Comparison of ENCODE assay signal across 8 cellular contexts in the genomic region with DNA sequence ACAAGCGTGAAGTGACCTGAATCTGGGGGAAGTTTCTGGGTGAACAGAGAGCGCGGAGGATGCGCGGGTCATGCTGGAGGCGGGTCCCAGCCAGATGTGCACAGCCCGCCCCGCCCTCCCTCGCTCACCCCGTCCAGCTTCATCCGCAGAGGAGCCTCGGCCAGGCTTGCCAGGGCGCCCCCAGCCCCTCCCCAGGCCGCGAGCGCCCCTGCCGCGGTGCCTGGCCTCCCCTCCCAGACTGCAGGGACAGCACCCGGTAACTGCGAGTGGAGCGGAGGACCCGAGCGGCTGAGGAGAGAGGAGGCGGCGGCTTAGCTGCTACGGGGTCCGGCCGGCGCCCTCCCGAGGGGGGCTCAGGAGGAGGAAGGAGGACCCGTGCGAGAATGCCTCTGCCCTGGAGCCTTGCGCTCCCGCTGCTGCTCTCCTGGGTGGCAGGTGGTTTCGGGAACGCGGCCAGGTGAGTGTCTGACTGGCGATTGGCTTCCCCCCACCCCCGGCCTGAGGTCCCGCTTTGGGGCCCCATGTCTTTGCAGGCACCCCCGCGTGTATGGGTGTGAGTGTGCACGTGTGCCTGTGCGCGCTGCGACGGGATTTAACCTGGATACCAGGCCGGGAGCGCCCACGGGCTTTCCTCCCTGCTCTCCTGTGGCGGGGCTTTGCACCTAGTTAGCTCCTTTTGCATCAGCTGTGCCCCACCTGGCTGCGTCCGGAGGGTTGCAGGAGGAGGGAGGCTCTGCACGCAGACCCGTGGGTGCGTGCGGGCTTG. TPM values are rescaled to one million over a fixed set of nuclear protein-coding genes. Genes with fewer than 3 reads are reported as not detected.
DNase-seq lines count a peak whose midpoint lies in the region; ATAC-seq, FAIRE-seq and TF ChIP-seq lines count a peak whose summit lies in the region.

A gene with protein sequence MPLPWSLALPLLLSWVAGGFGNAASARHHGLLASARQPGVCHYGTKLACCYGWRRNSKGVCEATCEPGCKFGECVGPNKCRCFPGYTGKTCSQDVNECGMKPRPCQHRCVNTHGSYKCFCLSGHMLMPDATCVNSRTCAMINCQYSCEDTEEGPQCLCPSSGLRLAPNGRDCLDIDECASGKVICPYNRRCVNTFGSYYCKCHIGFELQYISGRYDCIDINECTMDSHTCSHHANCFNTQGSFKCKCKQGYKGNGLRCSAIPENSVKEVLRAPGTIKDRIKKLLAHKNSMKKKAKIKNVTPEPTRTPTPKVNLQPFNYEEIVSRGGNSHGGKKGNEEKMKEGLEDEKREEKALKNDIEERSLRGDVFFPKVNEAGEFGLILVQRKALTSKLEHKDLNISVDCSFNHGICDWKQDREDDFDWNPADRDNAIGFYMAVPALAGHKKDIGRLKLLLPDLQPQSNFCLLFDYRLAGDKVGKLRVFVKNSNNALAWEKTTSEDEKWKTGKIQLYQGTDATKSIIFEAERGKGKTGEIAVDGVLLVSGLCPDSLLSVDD (plus strand): TSS at position 123 of the 766 bp plus-strand sequence. CDS start 261 bp downstream, at position 384.

- TF ChIP-seq RAD21 in HepG2 (CRISPR knock-in tag; IDR thresholded peaks at IDR 0.05): no peak

- TF ChIP-seq POLR2A in right lobe of liver (IDR thresholded peaks at IDR 0.05): no peak
- TF ChIP-seq POLR2A in HepG2 (IDR thresholded peaks at IDR 0.05; ENCODE audit: insufficient read depth in 1 of 2, low read depth in 2 of 2, low read length in 2 of 2): no peak
- TF ChIP-seq POLR2A in ovary (IDR thresholded peaks at IDR 0.05): no peak

- peaks cover 12% of the 10 kb centered on the region for H3K27me3 Mint-ChIP-seq in activated naive CD8-positive, alpha-beta T cell

- H3K4me1 ChIP-seq in right lobe of liver (no peaks in the 10 kb centered on the region), HepG2 (ENCODE audit: insufficient read depth, low read length) (no peaks in the 10 kb centered on the region), lung (ENCODE audit: control insufficient read depth in 2 of 2, insufficient read depth in 2 of 2, low read length in 2 of 2) (peaks cover 0 to 6% of the 10 kb centered on the region in 2 donors), aorta (ENCODE audit: control insufficient read depth in 1 of 2, insufficient read depth in 2 of 2, low read length in 2 of 2) (no peaks in the 10 kb centered on the region), ovary (ENCODE audit: insufficient read depth) (no peaks in the 10 kb centered on the region)

- no peaks in the 10 kb centered on the region for H3K36me3 Mint-ChIP-seq in activated naive CD8-positive, alpha-beta T cell

- no peak for FAIRE-seq in HepG2 (lab: Jason Lieb, UNC)

- no peak within 1 kb of the TSS for H3K27ac ChIP-seq in right lobe of liver
- no peak within 1 kb of the TSS for H3K27ac ChIP-seq in HepG2 (ENCODE audit: extremely low read length, insufficient read depth, low read length)
- H3K27ac ChIP-seq in lung (ENCODE audit: low read depth in 1 of 2, low read length in 1 of 2): no peak within 1 kb of the TSS
- H3K27ac ChIP-seq in aorta (ENCODE audit: low read depth in 1 of 2, low read length in 2 of 2): no peak within 1 kb of the TSS
- H3K27ac ChIP-seq in ovary: no peak within 1 kb of the TSS

- H3K4me3 ChIP-seq in right lobe of liver: no peak within 1 kb of the TSS
- H3K4me3 ChIP-seq in HepG2 (replicated peaks in 1 of 3; ENCODE audit: insufficient read depth in 1 of 3, low read depth in 2 of 3, low read length in 3 of 3): no peak within 1 kb of the TSS
- H3K4me3 ChIP-seq in lung: peak within 1 kb of the TSS; percentile 1
- peak within 1 kb of the TSS in 1 of 2 donors; percentile 18 for H3K4me3 ChIP-seq in aorta (ENCODE audit: low read length in 2 of 2)
- no peak within 1 kb of the TSS for H3K4me3 ChIP-seq in ovary

- ATAC-seq in right lobe of liver (no peak), HepG2 (no peak), lung (ENCODE audit: insufficient read depth, low FRiP score) (no peak), aorta (ENCODE audit: low FRiP score) (peak; percentile 36)

- CTCF ChIA-PET in HepG2 (lab: Yijun Ruan, JAX; ENCODE audit: low intra/inter-chr PET ratio, low total read pairs): no interaction called here

- peak within 1 kb of the TSS; percentile 66 for H3K4me3 Mint-ChIP-seq in activated naive CD8-positive, alpha-beta T cell

- H3K27ac Mint-ChIP-seq in activated naive CD8-positive, alpha-beta T cell: no peak within 1 kb of the TSS

- in situ Hi-C loops in HepG2 (cut with HindIII; ENCODE audit: extremely low pct_ligation_motif_present, low pct_unique_long_range_greater_than_20kb): no loop called here

- no peak within 1 kb of the TSS for H2AFZ ChIP-seq in HepG2 (ENCODE audit: low read length)

- 8% methylated on average over 10 of the region's 57 CpGs for WGBS in right lobe of liver (ENCODE audit: insufficient coverage, low coverage, low lambda C conversion rate, missing lambda C conversion rate)
- WGBS in HepG2 (ENCODE audit: low lambda C conversion rate): 28% methylated on average over 8 of the region's 57 CpGs
- WGBS in lung, 2 donors: 4 to 12% methylated on average over 42 to 57 of the region's 57 CpGs
- WGBS in aorta, 2 donors: 3 to 14% methylated on average over 42 to 57 of the region's 57 CpGs
- 11 to 13% (median 13%) methylated on average over 36 to 57 of the region's 57 CpGs for WGBS in ovary, 3 donors

- intact Hi-C loops in right lobe of liver (cut with DNase I) (no loop called here), HepG2 (cut with micrococcal nuclease; ENCODE audit: unreplicated experiment) (no loop called here), aorta (cut with DNase I) (no loop called here), ovary (cut with DNase I) (no loop called here)

- no peak within 1 kb of the TSS for H3K9ac ChIP-seq in HepG2 (ENCODE audit: insufficient read depth, low read depth, low read length)

- POLR2A ChIA-PET in HepG2 (lab: Yijun Ruan, JAX): no interaction called here

- H3K27me3 ChIP-seq in right lobe of liver: peaks cover 0 to 27% of the 10 kb centered on the region in 2 donors
- peaks cover 2 to 13% of the 10 kb centered on the region in 2 experiments; a peak in 2 of 5 replicates for H3K27me3 ChIP-seq in HepG2 (ENCODE audit: control insufficient read depth in 1 of 2, insufficient read depth in 2 of 2, low read length in 2 of 2)
- H3K27me3 ChIP-seq in lung (ENCODE audit: control insufficient read depth, insufficient read depth): peaks cover 8% of the 10 kb centered on the region
- no peaks in the 10 kb centered on the region for H3K27me3 ChIP-seq in aorta (ENCODE audit: control insufficient read depth in 1 of 2, insufficient read depth in 2 of 2, low read length in 1 of 2)
- no peaks in the 10 kb centered on the region for H3K27me3 ChIP-seq in ovary

- TF ChIP-seq CTCF in right lobe of liver (IDR thresholded peaks at IDR 0.05) (no peak), HepG2 (CRISPR knock-in tag; IDR thresholded peaks at IDR 0.05) (no peak), lung (IDR thresholded peaks at IDR 0.05; ENCODE audit: control extremely low read depth, extremely low read depth) (no peak), ovary (IDR thresholded peaks at IDR 0.05) (no peak)

- no peaks in the 10 kb centered on the region for H4K20me1 ChIP-seq in HepG2 (ENCODE audit: insufficient read depth, low read length)

- no peaks in the 10 kb centered on the region for H3K79me2 ChIP-seq in HepG2 (ENCODE audit: insufficient read depth, low read length)

- H3K36me3 ChIP-seq in right lobe of liver: no peaks in the 10 kb centered on the region
- no peaks in the 10 kb centered on the region for H3K36me3 ChIP-seq in HepG2 (replicated peaks in 1 of 2; ENCODE audit: control insufficient read depth in 1 of 2, insufficient read depth in 2 of 2, low read length in 2 of 2)
- H3K36me3 ChIP-seq in lung (ENCODE audit: control insufficient read depth in 2 of 2, insufficient read depth in 2 of 2, low read length in 2 of 2): no peaks in the 10 kb centered on the region
- H3K36me3 ChIP-seq in aorta (ENCODE audit: control insufficient read depth in 1 of 2, insufficient read depth in 2 of 2, low read length in 1 of 2): no peaks in the 10 kb centered on the region
- no peaks in the 10 kb centered on the region for H3K36me3 ChIP-seq in ovary

- TF ChIP-seq EP300 in HepG2 (IDR thresholded peaks at IDR 0.05; ENCODE audit: low read depth in 2 of 2, low read length in 2 of 2) (no peak), HepG2 (CRISPR knock-in tag; IDR thresholded peaks at IDR 0.05; ENCODE audit: borderline replicate concordance) (no peak), ovary (IDR thresholded peaks at IDR 0.05) (no peak)

- H3K4me2 ChIP-seq in HepG2 (ENCODE audit: low read depth, low read length): no peak within 1 kb of the TSS

- BruUV-seq in HepG2 (replicated peaks; lab: Mats Ljungman, UMichigan): no TSS peak

- H3K9me3 Mint-ChIP-seq in activated naive CD8-positive, alpha-beta T cell (ENCODE audit: low read depth): no peaks in the 10 kb centered on the region

- peak in 2 of 3 donors; percentile 15 to 43 for DNase-seq in right lobe of liver
- DNase-seq in HepG2 (ENCODE audit: low spot score): no peak
- DNase-seq in lung (ENCODE audit: low spot score): no peak
- peak in 1 of 2 donors; percentile 69 for DNase-seq in aorta
- no peak for DNase-seq in NCI-H187 treated with DMSO at 0.1 percent for 48 hours (lab: John Stamatoyannopoulos, UW)
- no peak for DNase-seq in NOMO-1 treated with dmso at 0.1 percent for 144 hours (lab: John Stamatoyannopoulos, UW; ENCODE audit: unreplicated experiment)
- DNase-seq in ovary: no peak

- no peaks in the 10 kb centered on the region for H3K9me3 ChIP-seq in right lobe of liver
- H3K9me3 ChIP-seq in HepG2 (ENCODE audit: low read length): no peaks in the 10 kb centered on the region
- H3K9me3 ChIP-seq in lung (ENCODE audit: control insufficient read depth in 2 of 2, insufficient read depth in 1 of 2, low read length in 1 of 2): peaks cover 0 to 3% of the 10 kb centered on the region in 2 donors
- no peaks in the 10 kb centered on the region for H3K9me3 ChIP-seq in aorta (ENCODE audit: control insufficient read depth, low read length)
- no peaks in the 10 kb centered on the region for H3K9me3 ChIP-seq in ovary

- H3K4me1 Mint-ChIP-seq in activated naive CD8-positive, alpha-beta T cell (ENCODE audit: low read depth): peaks cover 10% of the 10 kb centered on the region

RNA-seq across cellular contexts. Expression of the gene that starts here (rescaled TPM):
- total RNA-seq in right lobe of liver (not detected), HepG2 (2016; rRNA removed; fragmentation: Illumina TruSeq; extraction: Trizol) (not detected in 2 replicates), lung (10 to 100 TPM in 1 of 2 donors, 1 to 10 TPM in 1; 6.3 to 58.7 TPM), aorta (under 1 TPM; 0.23 to 0.60 TPM), ovary (under 1 TPM in 3 of 7 donors, not detected in 4; 0.12 to 0.34 (median 0.15) TPM)
- not detected in 2 replicates for total RNA-seq in HepG2 (2016; cell fraction: cytosol; rRNA removed; fragmentation: Illumina TruSeq; extraction: Trizol; ENCODE audit: low read depth)
- total RNA-seq in HepG2 (2016; cell fraction: insoluble cytoplasmic fraction; rRNA removed; fragmentation: Illumina TruSeq; extraction: Trizol): not detected in 2 replicates
- total RNA-seq in HepG2 (2016; cell fraction: membrane; rRNA removed; fragmentation: Illumina TruSeq; extraction: Trizol): not detected in 2 replicates
- total RNA-seq in HepG2 (2016; cell fraction: nucleus; rRNA removed; fragmentation: Illumina TruSeq; extraction: Trizol): not detected in 2 replicates
- polyA plus RNA-seq in HepG2 (2011; rRNA removed) (not detected in 2 replicates), lung (10 to 100 TPM in 1 of 2 donors, 1 to 10 TPM in 1; 5.4 to 22.3 TPM), aorta (not detected), ovary (1 to 10 TPM in 1 of 2 donors, under 1 TPM in 1; 0.36 to 1.3 TPM)
- polyA plus RNA-seq in HepG2 (2011; cell fraction: cytosol; rRNA removed): not detected in 2 replicates
- not detected in 2 replicates for polyA plus RNA-seq in HepG2 (2011; cell fraction: nucleus; rRNA removed)
- not detected in 2 replicates for polyA plus RNA-seq in HepG2 (2012)
- not detected in 2 replicates for polyA plus RNA-seq in HepG2 (2016; cell fraction: cytosol; fragmentation: Illumina TruSeq; extraction: Trizol; ENCODE audit: low read depth)
- not detected in 2 replicates for polyA plus RNA-seq in HepG2 (2016; cell fraction: insoluble cytoplasmic fraction; fragmentation: Illumina TruSeq; extraction: Trizol; ENCODE audit: low read depth)
- polyA plus RNA-seq in HepG2 (2016; cell fraction: membrane; fragmentation: Illumina TruSeq; extraction: Trizol; ENCODE audit: low read depth): not detected in 2 replicates
- not detected in 2 replicates for polyA plus RNA-seq in HepG2 (2016; cell fraction: nucleus; fragmentation: Illumina TruSeq; extraction: Trizol; ENCODE audit: insufficient read depth, low read depth)
- polyA minus RNA-seq in HepG2 (2011; rRNA and poly(A)+ RNA removed; ENCODE audit: low replicate concordance): not detected in 2 replicates
- not detected in 2 replicates for polyA minus RNA-seq in HepG2 (2011; cell fraction: cytosol; rRNA and poly(A)+ RNA removed)
- not detected in 2 replicates for polyA minus RNA-seq in HepG2 (2011; cell fraction: nucleus; rRNA and poly(A)+ RNA removed)

Comparison
In these comparisons a context has a peak if more than half of its experiments do, and no peak if none do; other contexts are left out.
1. RNA of the gene that starts here (total RNA-seq): 6.3 to 58.7 TPM in lung; 0.23 to 0.60 TPM in aorta, 0.12 to 0.34 TPM in ovary, not detected in right lobe of liver and not detected in HepG2; every median in the first group is over 4 times any median in the second.
2. Peak in DNase-seq in right lobe of liver; RNA of the gene not detected or under 1 TPM.
3. Peak in ATAC-seq in aorta; RNA of the gene not detected or under 1 TPM.